Comparison of ENCODE assay signal across 20 cellular contexts in genomic region chr12:117889098-117889497, GRCh38.
A peak's percentile ranks its signal among the peaks of the same experiment; 100 is the strongest.
DNase-seq lines count a peak whose midpoint lies in the region; ATAC-seq, FAIRE-seq and TF ChIP-seq lines count a peak whose summit lies in the region.
"Had no signal": no experiment of that assay in that cellular context is flagged by ENCODE, and none has a peak within 500 bp of the region (broad histone marks: within the 10 kb centered on the region; RNA-seq: fewer than 3 reads in every experiment).

No MANE protein-coding gene starts in this region.

- WGBS in tibial nerve, 2 donors: 71 to 79% methylated on average over 7 of the region's 7 CpGs

- FAIRE-seq in GM19239 (lab: Jason Lieb, UNC): peak; percentile 28
- FAIRE-seq: H1 had no signal

- peaks cover 4 to 18% of the 10 kb centered on the region in 2 donors for H3K4me1 Mint-ChIP-seq in stimulated activated naive B cell treated with anti-CD40 and anti-IgM and Interleukin-4, amounts not matched to agents 10 μg/mL and 1 μg/mL and 100 μg/mL, for 72 hours
- H3K4me1 Mint-ChIP-seq: CD14-positive monocyte had no signal

- peak overlapping the region in 1 of 2 donors; percentile 15 for H3K4me3 Mint-ChIP-seq in stimulated activated naive B cell treated with anti-CD40 and anti-IgM and Interleukin-4, amounts not matched to agents 10 μg/mL and 1 μg/mL and 100 μg/mL, for 72 hours
- H3K4me3 Mint-ChIP-seq: CD14-positive monocyte had no signal

- peaks cover 0 to 2% of the 10 kb centered on the region in 2 donors for H3K9me3 Mint-ChIP-seq in stimulated activated naive B cell treated with anti-CD40 and anti-IgM and Interleukin-4, amounts not matched to agents 10 μg/mL and 1 μg/mL and 100 μg/mL, for 72 hours

- H3K36me3 ChIP-seq in Karpas-422 (ENCODE audit: insufficient read depth, low read length) (no peaks in the 10 kb centered on the region), tibial nerve (no peaks in the 10 kb centered on the region)
- H3K36me3 ChIP-seq: MG63, SJSA1 had no signal

- H3K27me3 ChIP-seq in Karpas-422 (ENCODE audit: low read length) (no peaks in the 10 kb centered on the region), tibial nerve (no peaks in the 10 kb centered on the region)
- H3K27me3 ChIP-seq: MG63, SJSA1 had no signal

- H3K27me3 Mint-ChIP-seq in stimulated activated naive B cell treated with anti-CD40 and anti-IgM and Interleukin-4, amounts not matched to agents 10 μg/mL and 1 μg/mL and 100 μg/mL, for 72 hours: no peaks in the 10 kb centered on the region

- intact Hi-C loops in sciatic nerve (cut with DNase I): no loop called here

- H3K9me2 ChIP-seq in Karpas-422 (replicated peaks; ENCODE audit: insufficient read depth, low read length): no peaks in the 10 kb centered on the region

- H2AFZ ChIP-seq in Karpas-422 (ENCODE audit: low read length): no peak overlapping the region

- H3K36me3 Mint-ChIP-seq in stimulated activated naive B cell treated with anti-CD40 and anti-IgM and Interleukin-4, amounts not matched to agents 10 μg/mL and 1 μg/mL and 100 μg/mL, for 72 hours: no peaks in the 10 kb centered on the region
- H3K36me3 Mint-ChIP-seq: CD14-positive monocyte had no signal

- DNase-seq in GM10266 (ENCODE audit: extremely low spot score): peak; percentile 49
- DNase-seq in GM19239 (ENCODE audit: insufficient read length, low spot score): no peak
- DNase-seq in Karpas-422: peak; percentile 55
- DNase-seq in stimulated activated naive B cell treated with anti-CD40 and anti-IgM and Interleukin-4, amounts not matched to agents 10 μg/mL and 1 μg/mL and 100 μg/mL, for 72 hours: no peak
- no peak for DNase-seq in sciatic nerve (ENCODE audit: low spot score)
- no peak for DNase-seq in HPDE6-E6E7 (ENCODE audit: extremely low spot score)
- DNase-seq in tibial nerve (ENCODE audit: low spot score in 2 of 2): no peak
- DNase-seq: ACHN, DMS79, MG63, NCI-H1092, NCI-H1436 treated with DMSO at 0.1 percent for 48 hours, NCI-H2029 treated with DMSO at 0.1 percent for 48 hours, NCI-H226, NCI-H524, T-helper 2 cell had no signal

- H3K4me3 ChIP-seq in Karpas-422 (ENCODE audit: low read length): no peak overlapping the region
- no peak overlapping the region for H3K4me3 ChIP-seq in tibial nerve
- H3K4me3 ChIP-seq: MG63, SJSA1 had no signal

- H3K27ac ChIP-seq in Karpas-422 (ENCODE audit: low read length) (no peak overlapping the region), tibial nerve (no peak overlapping the region)
- H3K27ac ChIP-seq: SJSA1 had no signal

- no peaks in the 10 kb centered on the region for H3K79me2 ChIP-seq in Karpas-422 (ENCODE audit: low read length)

- H3K9me3 ChIP-seq in Karpas-422 (ENCODE audit: low read length) (no peaks in the 10 kb centered on the region), tibial nerve (peaks cover 0 to 8% (median 0%) of the 10 kb centered on the region in 4 donors)
- H3K9me3 ChIP-seq: MG63, SJSA1 had no signal

- H3K4me1 ChIP-seq in Karpas-422 (ENCODE audit: low read length): peaks cover 7% of the 10 kb centered on the region
- no peaks in the 10 kb centered on the region for H3K4me1 ChIP-seq in tibial nerve
- H3K4me1 ChIP-seq: SJSA1 had no signal

- ATAC-seq in stimulated activated naive B cell treated with anti-CD40 and anti-IgM and Interleukin-4, amounts not matched to agents 10 μg/mL and 1 μg/mL and 100 μg/mL, for 72 hours (replicated peaks): peak; percentile 61 to 67
- no peak for ATAC-seq in sciatic nerve
- ATAC-seq: Panc1 had no signal

- no peak overlapping the region for H3K27ac Mint-ChIP-seq in stimulated activated naive B cell treated with anti-CD40 and anti-IgM and Interleukin-4, amounts not matched to agents 10 μg/mL and 1 μg/mL and 100 μg/mL, for 72 hours

- no peak for TF ChIP-seq POLR2A in tibial nerve (IDR thresholded peaks at IDR 0.05)

- TF ChIP-seq EP300 in tibial nerve (IDR thresholded peaks at IDR 0.05): no peak

- no peak overlapping the region for H3K4me2 ChIP-seq in Karpas-422 (ENCODE audit: low read depth, low read length, poor library complexity, severe bottlenecking)

- no peak overlapping the region for H3K9ac ChIP-seq in Karpas-422 (ENCODE audit: low read length)

- TF ChIP-seq CTCF in GM10266 (IDR thresholded peaks at IDR 0.05; ENCODE audit: control insufficient read depth, insufficient read depth, low read depth, missing control alignments): no peak
- TF ChIP-seq CTCF in tibial nerve (IDR thresholded peaks at IDR 0.05): no peak

- H4K20me1 ChIP-seq in Karpas-422 (ENCODE audit: insufficient read depth, low read depth, low read length): no peaks in the 10 kb centered on the region

Comparison
In these comparisons a context has a peak if more than half of its experiments do, and no peak if none do; other contexts are left out.
1. DNase-seq: peak in GM10266 (single experiment) and Karpas-422 (single experiment); none in GM19239 (single experiment), stimulated activated naive B cell treated with anti-CD40 and anti-IgM and Interleukin-4, amounts not matched to agents 10 μg/mL and 1 μg/mL and 100 μg/mL, for 72 hours (single experiment), sciatic nerve (single experiment), HPDE6-E6E7 (single experiment) and tibial nerve (0 of 2).